Comparison of ENCODE assay signal across 7 cellular contexts in the genomic region with DNA sequence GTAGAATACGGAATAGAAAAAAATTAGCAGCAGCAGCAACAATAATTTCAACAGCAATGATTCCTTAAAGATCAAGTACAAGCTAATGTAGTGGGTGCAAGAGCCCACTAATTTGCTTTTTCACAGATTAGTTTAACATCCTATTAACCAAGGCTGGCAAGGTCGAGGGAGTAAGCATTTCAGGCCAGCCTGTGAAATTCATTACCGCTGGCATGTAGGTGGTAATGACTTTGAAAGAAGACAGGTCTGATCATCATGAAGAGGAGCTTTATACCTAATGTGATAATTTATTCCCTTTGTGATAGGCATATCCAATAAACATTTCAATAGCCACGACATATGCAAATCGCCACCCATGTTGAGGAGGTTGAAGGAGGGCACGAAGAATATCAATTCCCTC.
"Had no signal": no experiment of that assay in that cellular context is flagged by ENCODE, and none has a peak within 500 bp of the region (broad histone marks: within the 10 kb centered on the region; RNA-seq: fewer than 3 reads in every experiment).

No MANE protein-coding gene starts in this region.

- DNase-seq: GM23248, GOT3, H7, HFFc6 had no signal

- H3K27ac ChIP-seq: GM23248, HL-60 had no signal

- H3K4me3 Mint-ChIP-seq: HFFc6, IgD-negative memory B cell had no signal

- H3K9me3 Mint-ChIP-seq: HFFc6, IgD-negative memory B cell had no signal

- H3K9ac ChIP-seq: GM23248 had no signal

- H3K36me3 Mint-ChIP-seq: IgD-negative memory B cell had no signal

- H3K4me3 ChIP-seq: GM23248, HAP-1 had no signal

- H3K27ac Mint-ChIP-seq: HFFc6 had no signal

- H3K4me1 ChIP-seq: HAP-1 had no signal

- H2AFZ ChIP-seq: GM23248 had no signal

- H3K9me3 ChIP-seq: HAP-1 had no signal
